In genomic region chrX:118221257-118221656, GRCh38 we compare ENCODE assay signal across 10 cellular contexts.
"Had no signal": no experiment of that assay in that cellular context is flagged by ENCODE, and none has a peak within 500 bp of the region (broad histone marks: within the 10 kb centered on the region; RNA-seq: fewer than 3 reads in every experiment).

No MANE protein-coding gene starts in this region.

- H3K4me3 Mint-ChIP-seq: central memory CD8-positive, alpha-beta T cell; stimulated activated naive CD8-positive, alpha-beta T cell treated with anti-CD3 and anti-CD28 coated beads, Interleukin-15, amount 100 ng/mL, for 72 hours had no signal

- H3K27me3 Mint-ChIP-seq: central memory CD8-positive, alpha-beta T cell; stimulated activated naive CD8-positive, alpha-beta T cell treated with anti-CD3 and anti-CD28 coated beads, Interleukin-15, amount 100 ng/mL, for 72 hours had no signal

- H3K4me3 ChIP-seq: adrenal gland, skin epidermis, testis had no signal

- H3K4me1 Mint-ChIP-seq: central memory CD8-positive, alpha-beta T cell; stimulated activated naive CD8-positive, alpha-beta T cell treated with anti-CD3 and anti-CD28 coated beads, Interleukin-15, amount 100 ng/mL, for 72 hours had no signal

- H3K9me3 Mint-ChIP-seq: central memory CD8-positive, alpha-beta T cell; stimulated activated naive CD8-positive, alpha-beta T cell treated with anti-CD3 and anti-CD28 coated beads, Interleukin-15, amount 100 ng/mL, for 72 hours had no signal

- DNase-seq: activated naive CD4-positive, alpha-beta T cell treated with anti-CD3 and anti-CD28 coated beads, Interleukin-2, amount 50 U/mL, for 16 hours; adrenal gland; erythroblast; hypothalamus; kidney glomerular epithelial cell; stimulated activated CD4-positive, alpha-beta T cell treated with anti-CD3 and anti-CD28 coated beads, Interleukin-4, amount 100 ng/mL, for 4 hours; stimulated activated naive CD8-positive, alpha-beta T cell treated with anti-CD3 and anti-CD28 coated beads, Interleukin-15, amount 100 ng/mL, for 72 hours; testis had no signal

- ATAC-seq: stimulated activated naive CD8-positive, alpha-beta T cell treated with anti-CD3 and anti-CD28 coated beads, Interleukin-15, amount 100 ng/mL, for 72 hours had no signal

- H3K27ac ChIP-seq: adrenal gland, skin epidermis, testis had no signal

- H3K4me1 ChIP-seq: adrenal gland, testis had no signal

- H3K27me3 ChIP-seq: testis had no signal

- H3K36me3 ChIP-seq: adrenal gland had no signal

- H3K9me3 ChIP-seq: adrenal gland, testis had no signal
